In the genomic region with DNA sequence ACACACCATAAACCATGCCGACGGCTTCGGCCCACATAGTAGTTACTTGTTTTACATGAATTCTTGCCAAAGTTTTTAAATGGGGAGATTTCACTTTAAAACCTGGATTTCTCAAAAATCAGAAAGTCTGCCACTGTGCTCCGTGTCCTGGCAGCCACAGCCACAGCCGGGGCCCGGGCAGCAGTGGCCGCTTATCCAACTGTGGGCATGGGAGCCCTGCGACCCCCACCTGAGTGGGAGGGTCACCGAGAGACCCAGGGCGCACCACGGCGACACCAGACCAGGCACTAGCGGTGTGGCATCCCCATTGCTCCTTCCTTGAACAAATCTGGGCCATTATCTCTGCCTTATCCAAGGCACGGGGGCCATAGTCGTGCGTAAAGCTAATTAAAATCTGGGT, we compare ENCODE assay signal across 10 cellular contexts.
"Had no signal": no experiment of that assay in that cellular context is flagged by ENCODE, and none has a peak within 500 bp of the region (broad histone marks: within the 10 kb centered on the region; RNA-seq: fewer than 3 reads in every experiment).

No MANE protein-coding gene starts in this region.

- H3K27ac ChIP-seq: GM23248 had no signal

- DNase-seq: GM23248, GOT3, H7, H9, HCEC 1CT, HFFc6 had no signal

- FAIRE-seq: H1, H54 had no signal

- ATAC-seq: GM23338 had no signal

- H3K36me3 ChIP-seq: HAP-1 had no signal

- H2AFZ ChIP-seq: GM23248, GM23338 had no signal

- H3K9ac ChIP-seq: GM23248 had no signal

- H3K4me2 ChIP-seq: GM23338 had no signal

- H3K4me1 ChIP-seq: HAP-1 had no signal

- H3K9me3 ChIP-seq: HAP-1 had no signal

- H3K4me3 ChIP-seq: GM23248, GM23338, HAP-1 had no signal
